Comparison of ENCODE assay signal across 8 cellular contexts in the genomic region with DNA sequence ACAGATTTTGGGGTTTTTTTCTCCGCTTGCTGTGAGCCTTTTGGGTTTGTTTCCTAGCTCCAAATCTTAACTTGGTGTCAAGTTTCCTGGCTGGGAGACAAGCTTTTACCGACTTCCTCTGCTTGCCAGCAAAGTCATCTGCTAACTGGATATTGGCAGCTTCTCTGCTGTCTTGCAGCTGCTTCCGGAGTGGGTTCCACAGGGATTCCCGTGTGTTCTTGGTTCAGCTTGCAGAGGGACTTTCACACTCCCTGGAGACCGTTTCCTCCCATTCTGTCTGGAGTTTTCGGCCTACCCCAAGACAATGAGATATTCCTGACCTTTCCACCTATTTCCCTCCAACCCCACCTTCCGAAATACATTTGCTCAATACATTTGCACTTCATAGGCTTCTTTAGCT. TPM values are rescaled to one million over a fixed set of nuclear protein-coding genes. Genes with fewer than 3 reads are reported as not detected.
DNase-seq lines count a peak whose midpoint lies in the region; ATAC-seq and TF ChIP-seq lines count a peak whose summit lies in the region.

No MANE protein-coding gene starts in this region.

- DNase-seq in Daoy (ENCODE audit: low read depth) (peak; percentile 81), NCI-H446 treated with DMSO at 0.1 percent for 48 hours (lab: John Stamatoyannopoulos, UW) (peak; percentile 88), endodermal cell (no peak), GM10266 (ENCODE audit: extremely low spot score) (no peak), D341Med (ENCODE audit: low spot score) (no peak)
- no peak for DNase-seq in activated naive CD4-positive, alpha-beta T cell (lab: John Stamatoyannopoulos, UW)

- no peaks in the 10 kb centered on the region for H3K36me3 Mint-ChIP-seq in endodermal cell (ENCODE audit: low read depth)
- H3K36me3 Mint-ChIP-seq in nephron (ENCODE audit: low read depth) = no peaks in the 10 kb centered on the region

- WGBS in endodermal cell (ENCODE audit: insufficient coverage in 1 of 2, insufficient read length in 1 of 2), 2 experiments = 59 to 61% methylated on average over 5 to 7 of the region's 7 CpGs

- H3K4me1 Mint-ChIP-seq in endodermal cell = no peaks in the 10 kb centered on the region
- H3K4me1 Mint-ChIP-seq in nephron = peaks cover 8% of the 10 kb centered on the region

- H3K27ac ChIP-seq in endodermal cell (ENCODE audit: low read depth, low read length) = no peak overlapping the region

- no peak overlapping the region for H3K4me3 Mint-ChIP-seq in endodermal cell
- peak overlapping the region in 2 of 3 experiments; percentile 56 to 63 for H3K4me3 Mint-ChIP-seq in nephron

- H3K4me3 ChIP-seq in endodermal cell (ENCODE audit: low read length) = no peak overlapping the region

- no peak for TF ChIP-seq CTCF in endodermal cell (conservative IDR thresholded peaks at IDR 0.05)
- TF ChIP-seq CTCF in nephron (IDR thresholded peaks at IDR 0.05; ENCODE audit: unreplicated experiment in 3 of 3) = no peak
- no peak for TF ChIP-seq CTCF in GM10266 (IDR thresholded peaks at IDR 0.05; ENCODE audit: control insufficient read depth, insufficient read depth, low read depth, missing control alignments)

- peaks cover 4% of the 10 kb centered on the region for H3K4me1 ChIP-seq in endodermal cell (ENCODE audit: control insufficient read depth, insufficient read depth, low read length)

- H3K9ac ChIP-seq in endodermal cell (ENCODE audit: extremely low read depth, low read length, poor library complexity, severe bottlenecking) = no peak overlapping the region

- H3K27ac Mint-ChIP-seq in endodermal cell (peak overlapping the region; percentile 24), nephron (peak overlapping the region; percentile 87 to 91 (median 88))

- H3K27me3 ChIP-seq in endodermal cell (ENCODE audit: control insufficient read depth, insufficient read depth, low read length, poor library complexity, severe bottlenecking) = no peaks in the 10 kb centered on the region

- H3K27me3 Mint-ChIP-seq in endodermal cell (ENCODE audit: insufficient read depth) (peaks cover 2% of the 10 kb centered on the region), nephron (ENCODE audit: low read depth) (peaks cover 9% of the 10 kb centered on the region)

- H3K9me3 ChIP-seq in endodermal cell (ENCODE audit: control insufficient read depth, low read length) = no peaks in the 10 kb centered on the region

- no peak for ATAC-seq in HG03159 (IDR thresholded peaks at IDR 0.05; ENCODE audit: unreplicated experiment)

- H3K9me3 Mint-ChIP-seq in endodermal cell (peaks cover 2% of the 10 kb centered on the region), nephron (peaks cover 2% of the 10 kb centered on the region)

- peaks cover 3% of the 10 kb centered on the region for H3K36me3 ChIP-seq in endodermal cell (ENCODE audit: control insufficient read depth, insufficient read depth, low read length)

RNA-seq across cellular contexts. Expression of gene COLGALT1, which starts 2.2 kb away (rescaled TPM):
- total RNA-seq in Daoy (2014; rRNA removed; shearing (Covaris generic)) = 58.8 and 60.5 TPM in 2 replicates
- total RNA-seq in endodermal cell = 10 to 100 TPM; 61.2 to 68.3 TPM
- 52.8 TPM for polyA plus RNA-seq in endodermal cell (2013, experiment 1 of 2)
- polyA plus RNA-seq in endodermal cell (2013, experiment 2 of 2) = 49.6 TPM

RNA-seq across cellular contexts. Expression of gene PGLS, which starts 41.8 kb away (rescaled TPM):
- total RNA-seq in Daoy (2014; rRNA removed; shearing (Covaris generic)) = 40.8 and 95.0 TPM in 2 replicates
- 100 to 1,000 TPM; 121 to 132 TPM for total RNA-seq in endodermal cell
- 79.1 TPM for polyA plus RNA-seq in endodermal cell (2013, experiment 1 of 2)
- polyA plus RNA-seq in endodermal cell (2013, experiment 2 of 2) = 76.6 TPM

Comparison
In these comparisons a context has a peak if more than half of its experiments do, and no peak if none do; other contexts are left out.
1. DNase-seq: peak in Daoy (single experiment) and NCI-H446 treated with DMSO at 0.1 percent for 48 hours (single experiment); none in endodermal cell (single experiment), activated naive CD4-positive, alpha-beta T cell (0 of 4), GM10266 (single experiment) and D341Med (single experiment).